8 cellular contexts compared by ENCODE assay signal in genomic region chr3:48919215-48920138, GRCh38. TPM values are rescaled to one million over a fixed set of nuclear protein-coding genes. Genes with fewer than 3 reads are reported as not detected.
DNase-seq lines count a peak whose midpoint lies in the region; ATAC-seq and TF ChIP-seq lines count a peak whose summit lies in the region.

No MANE protein-coding gene starts in this region.

- H3K36me3 Mint-ChIP-seq in HFFc6 (ENCODE audit: low read depth), result peaks cover 5% of the 10 kb centered on the region
- H3K36me3 Mint-ChIP-seq in stimulated activated memory B cell treated with anti-CD40 and anti-IgM and Interleukin-4, amounts not matched to agents 10 μg/mL and 1 μg/mL and 100 μg/mL, for 72 hours, result peaks cover 8% of the 10 kb centered on the region

- peak; percentile 42 for ATAC-seq in stimulated activated memory B cell treated with anti-CD40 and anti-IgM and Interleukin-4, amounts not matched to agents 10 μg/mL and 1 μg/mL and 100 μg/mL, for 72 hours
- ATAC-seq in HG03521 (IDR thresholded peaks at IDR 0.05; ENCODE audit: unreplicated experiment), result no peak

- peak overlapping the region; percentile 98 for H3K4me3 ChIP-seq in effector memory CD4-positive, alpha-beta T cell (ENCODE audit: insufficient read depth, low read depth, low read length, poor library complexity, severe bottlenecking)
- peak overlapping the region; percentile 91 for H3K4me3 ChIP-seq in mononuclear cell (ENCODE audit: low read length)

- H3K27ac Mint-ChIP-seq in HFFc6, result peak overlapping the region; percentile 99
- H3K27ac Mint-ChIP-seq in stimulated activated memory B cell treated with anti-CD40 and anti-IgM and Interleukin-4, amounts not matched to agents 10 μg/mL and 1 μg/mL and 100 μg/mL, for 72 hours, result peak overlapping the region; percentile 92

- TF ChIP-seq CTCF in GM12873 (IDR thresholded peaks at IDR 0.05; ENCODE audit: insufficient read depth, low read depth, low read length, missing control alignments) (peak; percentile 2), HFFc6 (IDR thresholded peaks at IDR 0.05) (peak; percentile 19; the same call in 1 of the 2 replicates)

- no peaks in the 10 kb centered on the region for H3K27me3 ChIP-seq in effector memory CD4-positive, alpha-beta T cell (replicated peaks; ENCODE audit: control insufficient read depth, insufficient read depth, low read length, poor library complexity, severe bottlenecking)
- H3K27me3 ChIP-seq in mononuclear cell (ENCODE audit: insufficient read depth, low read length), result no peaks in the 10 kb centered on the region

- H3K4me1 Mint-ChIP-seq in HFFc6 (ENCODE audit: low read depth), result peaks cover 14% of the 10 kb centered on the region
- H3K4me1 Mint-ChIP-seq in stimulated activated memory B cell treated with anti-CD40 and anti-IgM and Interleukin-4, amounts not matched to agents 10 μg/mL and 1 μg/mL and 100 μg/mL, for 72 hours, result peaks cover 20% of the 10 kb centered on the region

- no peaks in the 10 kb centered on the region for H3K9me3 ChIP-seq in effector memory CD4-positive, alpha-beta T cell (ENCODE audit: control insufficient read depth, low read length)
- H3K9me3 ChIP-seq in mononuclear cell (ENCODE audit: low read depth, low read length), result no peaks in the 10 kb centered on the region

- H3K27me3 Mint-ChIP-seq in HFFc6 (ENCODE audit: insufficient read depth), result peaks cover 3% of the 10 kb centered on the region
- no peaks in the 10 kb centered on the region for H3K27me3 Mint-ChIP-seq in stimulated activated memory B cell treated with anti-CD40 and anti-IgM and Interleukin-4, amounts not matched to agents 10 μg/mL and 1 μg/mL and 100 μg/mL, for 72 hours

- DNase-seq in HFFc6 (peak; percentile 27), NCI-H146 (lab: John Stamatoyannopoulos, UW) (peak; percentile 46)
- DNase-seq in activated CD4-positive, alpha-beta T cell treated with anti-CD3 and anti-CD28 coated beads, Interleukin-2, amount 50 U/mL, for 48 hours, result peak; percentile 56 to 64
- peak; percentile 50 to 52 (median 50) for DNase-seq in effector memory CD4-positive, alpha-beta T cell

- peak overlapping the region; percentile 100 for H3K27ac ChIP-seq in effector memory CD4-positive, alpha-beta T cell (ENCODE audit: insufficient read depth, low read length, poor library complexity, severe bottlenecking)

- peak overlapping the region; percentile 98 for H3K4me3 Mint-ChIP-seq in HFFc6
- H3K4me3 Mint-ChIP-seq in stimulated activated memory B cell treated with anti-CD40 and anti-IgM and Interleukin-4, amounts not matched to agents 10 μg/mL and 1 μg/mL and 100 μg/mL, for 72 hours, result peak overlapping the region; percentile 93

- no peaks in the 10 kb centered on the region for H3K9me3 Mint-ChIP-seq in HFFc6
- H3K9me3 Mint-ChIP-seq in stimulated activated memory B cell treated with anti-CD40 and anti-IgM and Interleukin-4, amounts not matched to agents 10 μg/mL and 1 μg/mL and 100 μg/mL, for 72 hours, result no peaks in the 10 kb centered on the region

- H3K36me3 ChIP-seq in effector memory CD4-positive, alpha-beta T cell (ENCODE audit: control insufficient read depth, insufficient read depth, low read length), result no peaks in the 10 kb centered on the region

- no peaks in the 10 kb centered on the region for H3K4me1 ChIP-seq in effector memory CD4-positive, alpha-beta T cell (ENCODE audit: control insufficient read depth, insufficient read depth, low read length, poor library complexity, severe bottlenecking)
- peaks cover 40% of the 10 kb centered on the region for H3K4me1 ChIP-seq in mononuclear cell (ENCODE audit: insufficient read depth, low read length)

RNA-seq across cellular contexts. Expression of gene ARIH2, which starts 0.8 kb away (rescaled TPM):
- 10 to 100 TPM; 60.0 to 71.6 (median 68.3) TPM for total RNA-seq in HFFc6 (2021; fragmentation: NEBNext Ultra II Directional; extraction: Animal tissue kit (Norgen Biotek cat#: 25700))
- total RNA-seq in mononuclear cell, result 120 TPM

RNA-seq across cellular contexts. Expression of gene SLC25A20, which starts 20.8 kb away (rescaled TPM):
- 10 to 100 TPM; 20.4 to 25.2 (median 22.0) TPM for total RNA-seq in HFFc6 (2021; fragmentation: NEBNext Ultra II Directional; extraction: Animal tissue kit (Norgen Biotek cat#: 25700))
- 2.2 TPM for total RNA-seq in mononuclear cell
